27 cellular contexts compared by ENCODE assay signal in the genomic region with DNA sequence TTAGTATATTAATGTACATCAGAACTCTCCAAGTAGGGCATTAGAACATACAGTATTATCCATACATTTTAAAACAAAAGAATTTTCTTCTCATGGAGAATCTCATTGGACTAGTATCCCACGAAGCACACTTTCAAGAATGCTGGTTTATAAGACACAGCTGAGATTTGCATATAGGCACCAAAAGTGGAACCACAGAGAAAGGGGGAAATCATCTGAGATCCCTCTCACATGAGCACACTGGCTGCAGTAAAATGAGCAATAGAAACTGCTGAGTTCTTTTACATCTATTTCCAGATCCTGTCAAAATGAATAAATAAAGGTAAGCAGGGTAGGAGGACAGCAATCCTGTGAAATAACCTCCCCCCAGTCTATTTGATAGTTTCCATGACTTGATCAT.
DNase-seq lines count a peak whose midpoint lies in the region; ATAC-seq lines count a peak whose summit lies in the region.
"Had no signal": no experiment of that assay in that cellular context is flagged by ENCODE, and none has a peak within 500 bp of the region (broad histone marks: within the 10 kb centered on the region; RNA-seq: fewer than 3 reads in every experiment).

No MANE protein-coding gene starts in this region.

- no peak overlapping the region for H3K4me3 Mint-ChIP-seq in memory B cell
- H3K4me3 Mint-ChIP-seq: activated naive CD8-positive, alpha-beta T cell treated with anti-CD3 and anti-CD28 coated beads for 36 hours; activated T-cell treated with anti-CD3 and anti-CD28 coated beads, Interleukin-2, amount 50 U/mL, for 4 hours had no signal

- H3K36me3 Mint-ChIP-seq in memory B cell: no peaks in the 10 kb centered on the region

- peak; percentile 47 for ATAC-seq in GM18870 (IDR thresholded peaks at IDR 0.05; ENCODE audit: unreplicated experiment)
- peak; percentile 52 for ATAC-seq in GM21723 (IDR thresholded peaks at IDR 0.05; ENCODE audit: unreplicated experiment)
- ATAC-seq in HG03342 (IDR thresholded peaks at IDR 0.05; ENCODE audit: unreplicated experiment): peak; percentile 48
- peak; percentile 48 for ATAC-seq in memory B cell (ENCODE audit: low read depth)
- ATAC-seq in GM19023 (IDR thresholded peaks at IDR 0.05; ENCODE audit: unreplicated experiment): no peak
- ATAC-seq: activated T-cell treated with anti-CD3 and anti-CD28 coated beads, Interleukin-2, amount 50 U/mL, for 4 hours; foreskin keratinocyte; heart left ventricle; left lung had no signal

- H3K4me1 Mint-ChIP-seq in memory B cell: peaks cover 5% of the 10 kb centered on the region

- DNase-seq in memory B cell (ENCODE audit: low spot score in 2 of 2): no peak
- no peak for DNase-seq in NK-92 treated with Interleukin-12 subunit alpha and Interleukin-12 subunit beta, amount 100 ng/mL, for 24 hours (lab: John Stamatoyannopoulos, UW)
- DNase-seq in NCI-H1105 (lab: John Stamatoyannopoulos, UW): no peak
- no peak for DNase-seq in OCI-M2 (lab: John Stamatoyannopoulos, UW; ENCODE audit: unreplicated experiment)
- DNase-seq: activated gamma-delta T cell; activated naive CD8-positive, alpha-beta T cell treated with anti-CD3 and anti-CD28 coated beads for 36 hours; activated T-cell treated with anti-CD3 and anti-CD28 coated beads, Interleukin-2, amount 50 U/mL, for 4 hours; anterior cingulate cortex; DMS 273 treated with DMSO at 0.1 percent for 48 hours; esophagus squamous epithelium; foreskin keratinocyte; heart left ventricle; islet precursor cell; KBM-7; left lung; mesendoderm; NCI-H1417 treated with DMSO at 0.1 percent for 48 hours; NCI-H2029 treated with DMSO at 0.1 percent for 48 hours; NCI-H526 treated with DMSO at 0.1 percent for 48 hours; stimulated activated naive CD4-positive, alpha-beta T cell treated with Interleukin-2 at 50 U/mL for 16 hours; SW 1271; upper lobe of left lung; WERI-Rb-1 had no signal

- H3K27ac Mint-ChIP-seq in memory B cell: no peak overlapping the region
- H3K27ac Mint-ChIP-seq: activated naive CD8-positive, alpha-beta T cell treated with anti-CD3 and anti-CD28 coated beads for 36 hours had no signal

- no peaks in the 10 kb centered on the region for H3K9me3 Mint-ChIP-seq in memory B cell

- H3K27me3 Mint-ChIP-seq in memory B cell: peaks cover 1% of the 10 kb centered on the region
- H3K27me3 Mint-ChIP-seq: activated naive CD8-positive, alpha-beta T cell treated with anti-CD3 and anti-CD28 coated beads for 36 hours had no signal
